28 cellular contexts compared by ENCODE assay signal in the genomic region with DNA sequence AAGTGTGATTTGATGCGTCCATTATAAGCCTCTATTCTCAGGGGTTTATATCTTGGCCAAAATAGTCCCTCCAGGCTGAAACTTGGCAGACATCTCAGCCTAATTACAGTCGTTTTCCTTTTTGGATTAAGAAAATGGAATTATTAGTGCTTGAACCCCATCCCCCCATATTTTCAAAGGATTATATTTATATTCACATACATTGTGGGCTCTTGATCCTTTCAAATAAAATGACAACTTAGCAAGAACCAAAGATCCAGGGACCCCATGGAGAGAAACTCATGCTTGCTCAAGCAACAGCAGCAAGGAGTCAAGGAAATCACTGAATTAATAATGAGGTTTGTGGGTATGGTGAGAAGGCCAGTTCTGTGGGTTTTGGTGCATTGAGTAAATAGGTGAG.
"Had no signal": no experiment of that assay in that cellular context is flagged by ENCODE, and none has a peak within 500 bp of the region (broad histone marks: within the 10 kb centered on the region; RNA-seq: fewer than 3 reads in every experiment).

No MANE protein-coding gene starts in this region.

- DNase-seq: immature natural killer cell; kidney; left colon; left lung; mesendoderm; naive B cell; natural killer cell; nephron progenitor cell; occipital lobe; psoas muscle; right lobe of liver; stimulated activated CD4-positive, alpha-beta T cell treated with anti-CD3 and anti-CD28 coated beads, Interleukin-1b, Interleukin-23, amount 100 ng/mL, for 48 hours; stimulated activated CD4-positive, alpha-beta T cell treated with anti-CD3 and anti-CD28 coated beads, Interleukin-2, amount 100 ng/mL, for 48 hours; stimulated activated CD4-positive, alpha-beta T cell treated with anti-CD3 and anti-CD28 coated beads, Interleukin-4, amount 100 ng/mL, for 4 hours; stimulated activated CD8-positive, alpha-beta memory T cell treated with anti-CD3 and anti-CD28 coated beads, Interleukin-4, amount 100 ng/mL, for 48 hours; stimulated activated naive CD4-positive, alpha-beta T cell treated with Interleukin-2 at 50 U/mL for 16 hours; stimulated activated naive CD8-positive, alpha-beta T cell treated with anti-CD3 and anti-CD28 coated beads, Interleukin-15, amount 100 ng/mL, for 72 hours; substantia nigra; upper lobe of left lung had no signal

- H3K79me2 ChIP-seq: parathyroid adenoma had no signal

- H3K9me3 ChIP-seq: neutrophil, psoas muscle, right atrium auricular region, right lobe of liver, tibial nerve, upper lobe of left lung, vagina had no signal

- H2AFZ ChIP-seq: neural progenitor cell, parathyroid adenoma had no signal

- H3K4me2 ChIP-seq: neural progenitor cell had no signal

- ATAC-seq: left colon; left lung; natural killer cell; psoas muscle; right lobe of liver; stimulated activated memory B cell treated with anti-CD40 and anti-IgM and Interleukin-4, amounts not matched to agents 10 μg/mL and 1 μg/mL and 100 μg/mL, for 72 hours; stimulated activated naive CD8-positive, alpha-beta T cell treated with anti-CD3 and anti-CD28 coated beads, Interleukin-15, amount 100 ng/mL, for 72 hours had no signal

- H3K4me3 ChIP-seq: left lung, lung, neural progenitor cell, psoas muscle, right atrium auricular region, right lobe of liver, smooth muscle cell, tibial nerve, upper lobe of left lung, vagina had no signal

- H3K9ac ChIP-seq: neural progenitor cell, parathyroid adenoma had no signal

- H3K4me1 ChIP-seq: left lung, neural progenitor cell, parathyroid adenoma, psoas muscle, right atrium auricular region, right lobe of liver, tibial nerve, upper lobe of left lung, vagina had no signal

- H3K27me3 ChIP-seq: left lung, neural progenitor cell, neutrophil, right atrium auricular region, right lobe of liver, tibial nerve, upper lobe of left lung, vagina had no signal

- H3K36me3 ChIP-seq: left lung, neural progenitor cell, neutrophil, right atrium auricular region, right lobe of liver, tibial nerve, upper lobe of left lung, vagina had no signal

- H3K27ac ChIP-seq: left lung, neural progenitor cell, neutrophil, parathyroid adenoma, psoas muscle, right atrium auricular region, right lobe of liver, tibial nerve, upper lobe of left lung, vagina had no signal
